Comparison of ENCODE assay signal across 8 cellular contexts in genomic region chr12:122526683-122527477, GRCh38.
DNase-seq lines count a peak whose midpoint lies in the region; ATAC-seq and TF ChIP-seq lines count a peak whose summit lies in the region.

Gene KNTC1 (plus strand): TSS chr12:122527249. CDS start chr12:122530064, 2,815 bp downstream.
Gene RSRC2 (minus strand): TSS chr12:122526936. CDS start chr12:122526853, 83 bp downstream.

- ATAC-seq in GM19025 (IDR thresholded peaks at IDR 0.05; ENCODE audit: low read depth, unreplicated experiment) (peak; percentile 88), HG03280 (IDR thresholded peaks at IDR 0.05; ENCODE audit: unreplicated experiment) (peak; percentile 96)

- peak; percentile 98 for DNase-seq in AG09319 (ENCODE audit: extremely low read depth, low read depth)
- peak; percentile 100 for DNase-seq in NCI-H345 treated with DMSO at 0.1 percent for 48 hours (lab: John Stamatoyannopoulos, UW; ENCODE audit: unreplicated experiment)
- DNase-seq in activated CD4-positive, CD25-positive, alpha-beta regulatory T cell (lab: John Stamatoyannopoulos, UW), result peak; percentile 93 to 98 (median 94)
- peak; percentile 100 for DNase-seq in cerebellar cortex (ENCODE audit: low spot score)
- peak; percentile 100 for DNase-seq in iris pigment epithelial cell (ENCODE audit: low read depth)
- DNase-seq in stimulated activated CD4-positive, alpha-beta T cell treated with anti-CD3 and anti-CD28 coated beads, Interleukin-12 subunit alpha, Interleukin-12 subunit beta, amount 100 ng/mL, for 24 hours (ENCODE audit: low read depth in 2 of 2), result peak; percentile 97

- no peak for TF ChIP-seq CTCF in AG09319 (IDR thresholded peaks at IDR 0.05; ENCODE audit: low read depth, low read length)

Comparison
In these comparisons a context has a peak if more than half of its experiments do, and no peak if none do; other contexts are left out.
1. Peak in every context shown above with its lines: DNase-seq and ATAC-seq.